ENCODE assay signal across 12 cellular contexts in the genomic region with DNA sequence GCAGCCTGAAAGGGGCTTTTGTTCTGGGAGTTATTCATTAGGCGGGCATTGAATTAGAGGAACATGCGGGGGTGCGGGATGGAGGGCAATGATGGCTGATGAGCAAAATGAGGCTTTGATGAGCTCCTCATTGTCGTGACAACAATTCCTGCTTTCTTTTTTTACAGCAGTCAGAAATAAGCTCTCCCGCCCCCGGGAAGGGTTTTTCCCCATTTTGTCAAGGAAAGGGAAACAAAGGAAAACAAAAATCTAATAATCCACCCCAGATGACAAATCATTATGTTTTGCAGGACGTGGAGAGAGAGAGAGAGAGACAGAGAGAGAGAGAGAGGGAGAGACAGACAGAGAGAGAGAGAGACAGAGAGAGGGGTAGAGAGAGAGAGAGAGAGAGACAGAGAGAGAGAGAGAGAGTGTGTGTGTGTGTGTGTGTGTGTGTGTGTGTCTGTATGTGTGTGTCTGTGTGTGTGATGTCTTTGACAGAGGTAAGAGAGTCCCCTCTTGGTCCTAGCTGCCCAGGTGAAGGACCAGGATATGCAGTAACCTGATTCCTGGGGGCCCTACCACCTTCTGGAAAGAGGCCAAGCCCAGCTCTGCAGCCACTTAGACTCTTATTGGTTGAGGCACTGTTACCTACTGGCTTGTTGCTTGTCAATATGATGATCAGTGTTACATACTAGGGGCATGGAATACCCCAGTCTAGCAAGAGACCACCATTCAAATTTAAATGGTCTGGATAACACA. TPM values are rescaled to one million over a fixed set of nuclear protein-coding genes. Genes with fewer than 3 reads are reported as not detected.
DNase-seq lines count a peak whose midpoint lies in the region; ATAC-seq and TF ChIP-seq lines count a peak whose summit lies in the region.
"Had no signal": no experiment of that assay in that cellular context is flagged by ENCODE, and none has a peak within 500 bp of the region (broad histone marks: within the 10 kb centered on the region; RNA-seq: fewer than 3 reads in every experiment).

No MANE protein-coding gene starts in this region.

- peaks cover 3% of the 10 kb centered on the region for H3K4me1 Mint-ChIP-seq in activated CD8-positive, alpha-beta T cell treated with anti-CD3 and anti-CD28 coated beads for 36 hours (ENCODE audit: low read depth)
- H3K4me1 Mint-ChIP-seq: IgD-negative memory B cell; stimulated activated naive B cell treated with anti-CD40 and anti-IgM and Interleukin-4, amounts not matched to agents 10 μg/mL and 1 μg/mL and 100 μg/mL, for 72 hours had no signal

- no TSS peak for BruUV-seq in A673 (replicated peaks; lab: Mats Ljungman, UMichigan)

- CTCF ChIA-PET in A673 (lab: Charles Lee) = interaction anchor here (0.5 to 1.9 kb wide), 16 partner anchors 11 to 633 kb away, joined by 3 to 19 read pairs (median 5); no protein-coding TSS in a partner anchor
- CTCF ChIA-PET in activated CD8-positive, alpha-beta T cell treated with anti-CD3 and anti-CD28 coated beads for 36 hours (lab: Charles Lee) = interaction anchor here (0.6 to 5.9 kb wide), 69 partner anchors 9 to 894 kb away, joined by 3 to 120 read pairs (median 5); no protein-coding TSS in a partner anchor

- H3K36me3 ChIP-seq in A673 (ENCODE audit: insufficient read depth, low read length, poor library complexity, severe bottlenecking) (no peaks in the 10 kb centered on the region), adipocyte (ENCODE audit: control insufficient read depth, insufficient read depth, low read length, severe bottlenecking) (no peaks in the 10 kb centered on the region)
- H3K36me3 ChIP-seq: adrenal gland had no signal

- TF ChIP-seq CTCF in A673 (conservative IDR thresholded peaks at IDR 0.05; ENCODE audit: low read depth, low read length) = no peak
- no peak for TF ChIP-seq CTCF in activated CD8-positive, alpha-beta T cell treated with anti-CD3 and anti-CD28 coated beads for 36 hours (IDR thresholded peaks at IDR 0.05)

- intact Hi-C loops in A673 (cut with micrococcal nuclease; ENCODE audit: unreplicated experiment) = loop anchor here (2.0 to 10.0 kb wide), 4 partner anchors 43 to 1004 kb away; no protein-coding TSS in a partner anchor
- intact Hi-C loops in activated CD8-positive, alpha-beta T cell treated with anti-CD3 and anti-CD28 coated beads for 36 hours (cut with micrococcal nuclease) = loop anchor here (2.0 to 10.0 kb wide), 2 partner anchors 74 to 558 kb away; no protein-coding TSS in a partner anchor

- H3K36me3 Mint-ChIP-seq in activated CD8-positive, alpha-beta T cell treated with anti-CD3 and anti-CD28 coated beads for 36 hours (ENCODE audit: low read depth) = peaks cover 2% of the 10 kb centered on the region
- H3K36me3 Mint-ChIP-seq: IgD-negative memory B cell; stimulated activated naive B cell treated with anti-CD40 and anti-IgM and Interleukin-4, amounts not matched to agents 10 μg/mL and 1 μg/mL and 100 μg/mL, for 72 hours had no signal

- H3K27ac ChIP-seq in A673 (ENCODE audit: low read depth, low read length, poor library complexity, severe bottlenecking) = no peak overlapping the region
- H3K27ac ChIP-seq in layer of hippocampus (ENCODE audit: low read depth, low read length) = peak overlapping the region; percentile 22

- H3K4me1 ChIP-seq in A673 (ENCODE audit: insufficient read depth, low read length, poor library complexity, severe bottlenecking) (peaks cover 22% of the 10 kb centered on the region), adipocyte (ENCODE audit: control insufficient read depth, insufficient read depth, low read length) (no peaks in the 10 kb centered on the region)

- H3K27me3 ChIP-seq in A673 (replicated peaks; ENCODE audit: insufficient read depth, low read depth, low read length, poor library complexity) (no peaks in the 10 kb centered on the region), adipocyte (replicated peaks; ENCODE audit: control insufficient read depth, insufficient read depth, low read length) (no peaks in the 10 kb centered on the region), layer of hippocampus (ENCODE audit: control insufficient read depth, insufficient read depth, low read length) (no peaks in the 10 kb centered on the region)
- H3K27me3 ChIP-seq: adrenal gland had no signal

- no peaks in the 10 kb centered on the region for H3K27me3 Mint-ChIP-seq in activated CD8-positive, alpha-beta T cell treated with anti-CD3 and anti-CD28 coated beads for 36 hours

- H3K9me3 ChIP-seq in A673 (ENCODE audit: low read depth, low read length, poor library complexity, severe bottlenecking) (no peaks in the 10 kb centered on the region), adipocyte (ENCODE audit: control insufficient read depth, low read length) (no peaks in the 10 kb centered on the region)
- H3K9me3 ChIP-seq: adrenal gland had no signal

- no peak overlapping the region for H3K9ac ChIP-seq in adipocyte (ENCODE audit: low read length)

- POLR2A ChIA-PET in A673 (lab: Charles Lee; ENCODE audit: low non-redundant PET) = interaction anchor here (0.6 kb wide), 1 partner anchor 29 kb away, joined by 3 read pairs; no protein-coding TSS in a partner anchor
- POLR2A ChIA-PET in activated CD8-positive, alpha-beta T cell treated with anti-CD3 and anti-CD28 coated beads for 36 hours (lab: Charles Lee) = no interaction called here

- H3K27ac Mint-ChIP-seq in activated CD8-positive, alpha-beta T cell treated with anti-CD3 and anti-CD28 coated beads for 36 hours = no peak overlapping the region
- H3K27ac Mint-ChIP-seq: IgD-negative memory B cell; stimulated activated naive B cell treated with anti-CD40 and anti-IgM and Interleukin-4, amounts not matched to agents 10 μg/mL and 1 μg/mL and 100 μg/mL, for 72 hours had no signal

- no peak overlapping the region for H3K4me3 Mint-ChIP-seq in activated CD8-positive, alpha-beta T cell treated with anti-CD3 and anti-CD28 coated beads for 36 hours
- H3K4me3 Mint-ChIP-seq: IgD-negative memory B cell; stimulated activated naive B cell treated with anti-CD40 and anti-IgM and Interleukin-4, amounts not matched to agents 10 μg/mL and 1 μg/mL and 100 μg/mL, for 72 hours had no signal

- no peak for ATAC-seq in activated CD8-positive, alpha-beta T cell treated with anti-CD3 and anti-CD28 coated beads for 36 hours

- no peaks in the 10 kb centered on the region for H3K9me3 Mint-ChIP-seq in activated CD8-positive, alpha-beta T cell treated with anti-CD3 and anti-CD28 coated beads for 36 hours

- H3K4me3 ChIP-seq in A673 (ENCODE audit: low read depth, low read length, poor library complexity, severe bottlenecking) (no peak overlapping the region), adipocyte (ENCODE audit: low read length) (no peak overlapping the region)
- H3K4me3 ChIP-seq: adrenal gland, GM12878 had no signal

- peak; percentile 15 for DNase-seq in A673 (ENCODE audit: low spot score)
- DNase-seq in NCI-H1436 (lab: John Stamatoyannopoulos, UW) = peak; percentile 60
- DNase-seq in adipocyte (ENCODE audit: low read depth) = peak; percentile 9
- DNase-seq in activated effector memory CD4-positive, alpha-beta T cell treated with Interleukin-2 at 50 U/mL for 16 hours = no peak
- DNase-seq in activated CD8-positive, alpha-beta T cell treated with anti-CD3 and anti-CD28 coated beads for 36 hours = no peak
- no peak for DNase-seq in 8988T
- no peak for DNase-seq in cerebellum (ENCODE audit: low spot score)

RNA-seq across cellular contexts. Expression of a gene that starts 46.7 kb away (rescaled TPM):
- total RNA-seq in A673 (2021) (15.2 and 17.4 TPM in 2 replicates), cerebellum (9.5 TPM)
- not detected for total RNA-seq in activated CD8-positive, alpha-beta T cell treated with anti-CD3 and anti-CD28 coated beads for 36 hours

Comparison
In these comparisons a context has a peak if more than half of its experiments do, and no peak if none do; other contexts are left out.
1. DNase-seq: peak in A673 (single experiment), NCI-H1436 (single experiment) and adipocyte (single experiment); none in activated effector memory CD4-positive, alpha-beta T cell treated with Interleukin-2 at 50 U/mL for 16 hours (single experiment), activated CD8-positive, alpha-beta T cell treated with anti-CD3 and anti-CD28 coated beads for 36 hours (single experiment), 8988T (single experiment) and cerebellum (single experiment).
2. RNA of a gene that starts 46.7 kb away (total RNA-seq): 15.2 to 17.4 TPM in A673 and 9.5 TPM in cerebellum (single experiment); not detected in activated CD8-positive, alpha-beta T cell treated with anti-CD3 and anti-CD28 coated beads for 36 hours; every median in the first group is over 10 times any median in the second.